ENCODE assay signal across 8 cellular contexts in genomic region chr2:45643543-45644542, GRCh38. TPM values are rescaled to one million over a fixed set of nuclear protein-coding genes. Genes with fewer than 3 reads are reported as not detected.
DNase-seq lines count a peak whose midpoint lies in the region; ATAC-seq and TF ChIP-seq lines count a peak whose summit lies in the region.

No MANE protein-coding gene starts in this region.

- ATAC-seq in GM21390 (IDR thresholded peaks at IDR 0.05; ENCODE audit: unreplicated experiment) = peak; percentile 92

- intact Hi-C loops in Calu3 (cut with micrococcal nuclease; ENCODE audit: unreplicated experiment) (loop anchor here (1.0 kb wide), 1 partner anchor 292 kb away; no protein-coding TSS in a partner anchor), ascending aorta (cut with DNase I) (loop anchor here (1.0 to 10.0 kb wide), 3 partner anchors 134 to 651 kb away; partner anchors contain the start of gene EPAS1)

- H3K79me2 ChIP-seq in hepatocyte = no peaks in the 10 kb centered on the region

- H3K4me3 Mint-ChIP-seq in Calu3 (ENCODE audit: low read depth, unreplicated experiment) = peak overlapping the region; percentile 76

- H3K4me1 Mint-ChIP-seq in Calu3 (ENCODE audit: low read depth, unreplicated experiment) = peaks cover 24% of the 10 kb centered on the region

- no peaks in the 10 kb centered on the region for H3K9me3 Mint-ChIP-seq in Calu3 (ENCODE audit: low read depth, unreplicated experiment)

- H3K4me2 ChIP-seq in hepatocyte = peak overlapping the region; percentile 99

- peaks cover 47% of the 10 kb centered on the region for H3K27me3 Mint-ChIP-seq in Calu3 (ENCODE audit: unreplicated experiment)

- 25% methylated on average over 35 of the region's 49 CpGs for WGBS in hepatocyte (ENCODE audit: low lambda C conversion rate, missing lambda C conversion rate)

- no peaks in the 10 kb centered on the region for H3K36me3 ChIP-seq in ascending aorta
- no peaks in the 10 kb centered on the region for H3K36me3 ChIP-seq in hepatocyte (replicated peaks; ENCODE audit: insufficient read depth, low read depth)

- H3K9me3 ChIP-seq in ascending aorta (no peaks in the 10 kb centered on the region), hepatocyte (ENCODE audit: low read depth) (no peaks in the 10 kb centered on the region)

- peak overlapping the region; percentile 91 for H2AFZ ChIP-seq in hepatocyte

- H3K9me2 ChIP-seq in hepatocyte (replicated peaks; ENCODE audit: insufficient read depth) = no peaks in the 10 kb centered on the region

- peak overlapping the region; percentile 49 for H3K27ac Mint-ChIP-seq in Calu3 (ENCODE audit: unreplicated experiment)

- H3K36me3 Mint-ChIP-seq in Calu3 (ENCODE audit: insufficient read depth, unreplicated experiment) = peaks cover 4% of the 10 kb centered on the region

- CTCF ChIA-PET in Calu3 (lab: Charles Lee) = interaction anchor here (0.7 to 1.2 kb wide), 3 partner anchors 135 to 292 kb away, joined by 3 to 4 read pairs (median 3); no protein-coding TSS in a partner anchor

- H3K27me3 ChIP-seq in ascending aorta (no peaks in the 10 kb centered on the region), hepatocyte (peaks cover 19% of the 10 kb centered on the region)

- H3K4me3 ChIP-seq in ascending aorta = peak overlapping the region; percentile 57 to 63
- peak overlapping the region; percentile 89 for H3K4me3 ChIP-seq in hepatocyte

- BruUV-seq in Calu3 (replicated peaks; lab: Mats Ljungman, UMichigan) = no TSS peak

- H3K4me1 ChIP-seq in ascending aorta (peaks cover 0 to 3% of the 10 kb centered on the region in 2 donors), hepatocyte (ENCODE audit: insufficient read depth) (peaks cover 5% of the 10 kb centered on the region)

- H4K20me1 ChIP-seq in hepatocyte (ENCODE audit: insufficient read depth, poor library complexity, severe bottlenecking) = no peaks in the 10 kb centered on the region

- peak; percentile 98 for TF ChIP-seq CTCF in Calu3 (IDR thresholded peaks at IDR 0.05; ENCODE audit: unreplicated experiment)
- peak; percentile 94 to 100 (median 98) for TF ChIP-seq CTCF in ascending aorta (IDR thresholded peaks at IDR 0.05)
- peak; percentile 95 for TF ChIP-seq CTCF in hepatocyte (IDR thresholded peaks at IDR 0.05; ENCODE audit: poor library complexity)

- H3K27ac ChIP-seq in ascending aorta (no peak overlapping the region), hepatocyte (no peak overlapping the region)

- peak; percentile 83 for DNase-seq in Calu3
- DNase-seq in KG1 (lab: John Stamatoyannopoulos, UW) = peak; percentile 68
- peak; percentile 62 for DNase-seq in T follicular helper cell (ENCODE audit: low read depth)
- peak in 1 of 2 donors; percentile 76 for DNase-seq in ascending aorta (ENCODE audit: low spot score in 2 of 2)
- DNase-seq in hepatocyte (ENCODE audit: low spot score) = peak; percentile 84
- DNase-seq in renal cortical epithelial cell (ENCODE audit: low read depth) = peak; percentile 4
- DNase-seq in NK-92 (lab: John Stamatoyannopoulos, UW; ENCODE audit: unreplicated experiment) = no peak

RNA-seq across cellular contexts. Expression of gene PRKCE, which starts 7.6 kb away (rescaled TPM):
- total RNA-seq in Calu3 (2022) (17.7 and 20.6 TPM in 2 replicates), ascending aorta (4.6 TPM), hepatocyte (6.1 and 11.9 TPM in 2 replicates), renal cortical epithelial cell (3.1 and 6.9 TPM in 2 replicates)
- polyA plus RNA-seq in hepatocyte = 9.5 and 9.6 TPM in 2 replicates

RNA-seq across cellular contexts. Expression of gene SRBD1, which starts 32.8 kb away (rescaled TPM):
- total RNA-seq in Calu3 (2022) (10.7 and 14.4 TPM in 2 replicates), ascending aorta (7.6 TPM), hepatocyte (16.6 and 18.1 TPM in 2 replicates), renal cortical epithelial cell (10.1 and 13.6 TPM in 2 replicates)
- polyA plus RNA-seq in hepatocyte = 6.6 and 6.7 TPM in 2 replicates
